In genomic region chr1:231878737-231879136, GRCh38 we compare ENCODE assay signal across 6 cellular contexts.
"Had no signal": no experiment of that assay in that cellular context is flagged by ENCODE, and none has a peak within 500 bp of the region (broad histone marks: within the 10 kb centered on the region; RNA-seq: fewer than 3 reads in every experiment).

No MANE protein-coding gene starts in this region.

- H3K27ac Mint-ChIP-seq: GM23338, H9 had no signal

- H2AFZ ChIP-seq: GM23338 had no signal

- H3K4me2 ChIP-seq: GM23338 had no signal

- H3K4me3 ChIP-seq: GM23338, K562 had no signal

- DNase-seq: H9, HCEC 1CT, IMR-90, KG1 had no signal

- H3K4me3 Mint-ChIP-seq: GM23338, H9 had no signal

- H3K9me3 Mint-ChIP-seq: GM23338 had no signal
